Comparison of ENCODE assay signal across 9 cellular contexts in the genomic region with DNA sequence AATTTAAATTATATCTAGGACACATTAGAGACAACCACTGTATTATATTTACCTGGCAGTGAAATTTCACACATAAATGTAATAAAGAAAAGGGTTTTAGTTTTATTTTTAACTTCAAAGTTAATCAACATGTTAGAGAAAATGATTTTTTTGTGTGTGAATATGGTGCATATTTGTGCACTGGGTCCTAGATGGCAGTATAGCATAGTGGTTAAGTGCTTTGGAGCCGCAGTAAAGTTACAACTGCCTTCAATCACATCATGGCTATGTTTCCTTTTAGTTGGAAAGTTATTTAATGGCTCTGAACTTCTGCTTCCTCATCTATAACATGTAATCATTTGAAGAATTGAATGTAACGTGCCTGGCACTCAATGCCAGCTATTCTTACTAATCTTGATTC.
DNase-seq lines count a peak whose midpoint lies in the region; ATAC-seq and TF ChIP-seq lines count a peak whose summit lies in the region.
"Had no signal": no experiment of that assay in that cellular context is flagged by ENCODE, and none has a peak within 500 bp of the region (broad histone marks: within the 10 kb centered on the region; RNA-seq: fewer than 3 reads in every experiment).

No MANE protein-coding gene starts in this region.

- no peak for ATAC-seq in HG03135 (IDR thresholded peaks at IDR 0.05; ENCODE audit: unreplicated experiment)

- H3K4me3 ChIP-seq in NB4 (ENCODE audit: low read depth, low read length), result no peak overlapping the region
- H3K4me3 ChIP-seq in dorsolateral prefrontal cortex, result no peak overlapping the region

- no peak for TF ChIP-seq CTCF in NB4 (IDR thresholded peaks at IDR 0.05; ENCODE audit: low read depth, low read length)
- TF ChIP-seq CTCF in dorsolateral prefrontal cortex (IDR thresholded peaks at IDR 0.05 in 54 of 56, conservative IDR thresholded peaks at IDR 0.05 in 2 of 56; ENCODE audit: low read depth in 1 of 56, partially characterized antibody in 56 of 56), result peak in 36 of 56 donors; percentile 9 to 56 (median 30)

- H3K27ac ChIP-seq in dorsolateral prefrontal cortex, result no peak overlapping the region

- intact Hi-C loops in dorsolateral prefrontal cortex (cut with DNase I), result no loop called here

- no peak for TF ChIP-seq POLR2A in NB4 (IDR thresholded peaks at IDR 0.05; ENCODE audit: extremely low read depth, insufficient read length)

- no peaks in the 10 kb centered on the region for H3K27me3 ChIP-seq in dorsolateral prefrontal cortex

- peak; percentile 17 to 45 for DNase-seq in NCI-H2081 (lab: John Stamatoyannopoulos, UW)
- DNase-seq in NCI-H2081 treated with DMSO at 0.1 percent for 48 hours (lab: John Stamatoyannopoulos, UW), result no peak
- peak; percentile 13 for DNase-seq in NB4 (ENCODE audit: low read depth)
- DNase-seq in dorsolateral prefrontal cortex, result no peak
- DNase-seq in renal cortical epithelial cell (ENCODE audit: low read depth), result peak; percentile 44
- no peak for DNase-seq in NCI-H1105 (lab: John Stamatoyannopoulos, UW)
- no peak for DNase-seq in activated T-cell treated with anti-CD3 and anti-CD28 coated beads for 4 hours
- DNase-seq: activated gamma-delta T cell had no signal

Comparison
In these comparisons a context has a peak if more than half of its experiments do, and no peak if none do; other contexts are left out.
1. DNase-seq: peak in NCI-H2081 (2 of 2), NB4 (single experiment) and renal cortical epithelial cell (single experiment); none in NCI-H2081 treated with DMSO at 0.1 percent for 48 hours (single experiment), dorsolateral prefrontal cortex (0 of 10), NCI-H1105 (single experiment) and activated T-cell treated with anti-CD3 and anti-CD28 coated beads for 4 hours (single experiment).